22 cellular contexts compared by ENCODE assay signal in the genomic region with DNA sequence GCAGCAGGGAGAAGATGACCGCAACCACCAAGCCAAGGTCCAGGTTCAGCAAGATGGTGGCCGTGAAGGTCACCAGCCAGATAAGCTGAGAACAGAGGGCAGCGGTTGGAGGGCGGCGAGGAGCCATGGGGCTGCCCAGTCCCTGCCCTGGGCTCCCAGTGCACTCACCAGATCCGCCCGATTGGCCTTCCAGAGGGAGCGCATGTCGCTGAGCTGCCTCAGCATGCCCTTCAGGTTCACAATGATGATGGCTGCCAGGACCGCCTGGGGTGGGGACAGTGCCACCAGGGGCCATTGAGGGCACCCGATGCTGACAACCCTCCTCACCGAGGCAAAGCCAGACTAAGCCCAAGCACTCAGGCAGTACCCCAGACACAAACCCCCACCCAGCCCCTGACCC. TPM values are rescaled to one million over a fixed set of nuclear protein-coding genes. Genes with fewer than 3 reads are reported as not detected.
"Had no signal": no experiment of that assay in that cellular context is flagged by ENCODE, and none has a peak within 500 bp of the region (broad histone marks: within the 10 kb centered on the region; RNA-seq: fewer than 3 reads in every experiment).

No MANE protein-coding gene starts in this region.

- H3K4me3 ChIP-seq: MG63, SJSA1, SK-N-MC had no signal

- H3K9me3 ChIP-seq: MG63, SJSA1 had no signal

- FAIRE-seq: HTR-8/SVneo had no signal

- H3K36me3 ChIP-seq: MG63 had no signal

- H3K27me3 ChIP-seq: MG63, SJSA1 had no signal

- H3K27ac ChIP-seq: HL-60, SJSA1, SK-N-MC had no signal

- DNase-seq: Karpas-422, KG1, MG63, NCI-H1092, NCI-H1105 treated with DMSO at 0.1 percent for 48 hours, NCI-H1417 treated with DMSO at 0.1 percent for 48 hours, NCI-H146, NCI-H1694 treated with DMSO at 0.1 percent for 48 hours, NCI-H1930, NCI-H2081, NCI-H2107, NCI-H2227 treated with DMSO at 0.1 percent for 48 hours, NCI-H524, NCI-H69, NCI-H774, Right ventricle myocardium superior, SIG-M5 had no signal

RNA-seq across cellular contexts. Expression of a gene that starts 8.3 kb away (rescaled TPM):
- total RNA-seq: NCI-H460, Right ventricle myocardium superior, SJSA1 had no signal
